Comparison of ENCODE assay signal across 8 cellular contexts in genomic region chr15:56732135-56732880, GRCh38. TPM values are rescaled to one million over a fixed set of nuclear protein-coding genes. Genes with fewer than 3 reads are reported as not detected.
DNase-seq lines count a peak whose midpoint lies in the region; ATAC-seq and TF ChIP-seq lines count a peak whose summit lies in the region.

No MANE protein-coding gene starts in this region.

- H3K4me3 Mint-ChIP-seq in activated CD4-positive, alpha-beta T cell treated with anti-CD3 and anti-CD28 coated beads for 36 hours = peak overlapping the region; percentile 91
- H3K4me3 Mint-ChIP-seq in activated naive CD8-positive, alpha-beta T cell treated with anti-CD3 and anti-CD28 coated beads, Interleukin-2, amount 10 ng/mL, durations not matched to agents 7 days and 5 days = peak overlapping the region; percentile 92

- H3K9me2 ChIP-seq in Karpas-422 (replicated peaks; ENCODE audit: insufficient read depth, low read length) = no peaks in the 10 kb centered on the region

- H3K36me3 Mint-ChIP-seq in activated CD4-positive, alpha-beta T cell treated with anti-CD3 and anti-CD28 coated beads for 36 hours (ENCODE audit: low read depth) = peaks cover 24% of the 10 kb centered on the region
- peaks cover 25% of the 10 kb centered on the region for H3K36me3 Mint-ChIP-seq in activated naive CD8-positive, alpha-beta T cell treated with anti-CD3 and anti-CD28 coated beads, Interleukin-2, amount 10 ng/mL, durations not matched to agents 7 days and 5 days

- H3K36me3 ChIP-seq in Karpas-422 (ENCODE audit: insufficient read depth, low read length) = peaks cover 34% of the 10 kb centered on the region
- no peaks in the 10 kb centered on the region for H3K36me3 ChIP-seq in left ventricle myocardium inferior

- H2AFZ ChIP-seq in Karpas-422 (ENCODE audit: low read length) = no peak overlapping the region

- H3K27me3 Mint-ChIP-seq in activated CD4-positive, alpha-beta T cell treated with anti-CD3 and anti-CD28 coated beads for 36 hours = peaks cover 2% of the 10 kb centered on the region
- peaks cover 5% of the 10 kb centered on the region for H3K27me3 Mint-ChIP-seq in activated naive CD8-positive, alpha-beta T cell treated with anti-CD3 and anti-CD28 coated beads, Interleukin-2, amount 10 ng/mL, durations not matched to agents 7 days and 5 days

- ATAC-seq in activated CD4-positive, alpha-beta T cell treated with anti-CD3 and anti-CD28 coated beads for 36 hours = no peak
- ATAC-seq in activated naive CD8-positive, alpha-beta T cell treated with anti-CD3 and anti-CD28 coated beads, Interleukin-2, amount 10 ng/mL, durations not matched to agents 7 days and 5 days (ENCODE audit: low read depth) = no peak
- no peak for ATAC-seq in HG03196 (IDR thresholded peaks at IDR 0.05; ENCODE audit: unreplicated experiment)
- ATAC-seq in GM18520 (IDR thresholded peaks at IDR 0.05; ENCODE audit: unreplicated experiment) = no peak

- peaks cover 37% of the 10 kb centered on the region for H3K4me1 Mint-ChIP-seq in activated CD4-positive, alpha-beta T cell treated with anti-CD3 and anti-CD28 coated beads for 36 hours
- peaks cover 21% of the 10 kb centered on the region for H3K4me1 Mint-ChIP-seq in activated naive CD8-positive, alpha-beta T cell treated with anti-CD3 and anti-CD28 coated beads, Interleukin-2, amount 10 ng/mL, durations not matched to agents 7 days and 5 days

- no peak for TF ChIP-seq CTCF in left ventricle myocardium inferior (IDR thresholded peaks at IDR 0.05; ENCODE audit: borderline replicate concordance)

- H3K27ac ChIP-seq in Karpas-422 (ENCODE audit: low read length) (peak overlapping the region; percentile 74), left ventricle myocardium inferior (replicated peaks) (peak overlapping the region; percentile 98)

- H3K4me3 ChIP-seq in Karpas-422 (ENCODE audit: low read length) (peak overlapping the region; percentile 78), left ventricle myocardium inferior (peak overlapping the region; percentile 75)

- POLR2A ChIA-PET in activated CD4-positive, alpha-beta T cell treated with anti-CD3 and anti-CD28 coated beads for 36 hours (lab: Charles Lee) = interaction anchor here (1.0 kb wide), 1 partner anchor 9 kb away, joined by 4 read pairs; no protein-coding TSS in a partner anchor
- POLR2A ChIA-PET in activated naive CD8-positive, alpha-beta T cell treated with anti-CD3 and anti-CD28 coated beads, Interleukin-2, amount 10 ng/mL, durations not matched to agents 7 days and 5 days (lab: Charles Lee) = no interaction called here

- CTCF ChIA-PET in activated CD4-positive, alpha-beta T cell treated with anti-CD3 and anti-CD28 coated beads for 36 hours (lab: Charles Lee) = interaction anchor here (0.6 to 0.9 kb wide), 2 partner anchors 264 to 1339 kb away, joined by 4 to 6 read pairs; no protein-coding TSS in a partner anchor

- H4K20me1 ChIP-seq in Karpas-422 (ENCODE audit: insufficient read depth, low read depth, low read length) = no peaks in the 10 kb centered on the region

- DNase-seq in activated CD4-positive, alpha-beta T cell treated with anti-CD3 and anti-CD28 coated beads for 36 hours = peak; percentile 15
- DNase-seq in activated CD4-positive, alpha-beta T cell treated with anti-CD3 and anti-CD28 coated beads, Interleukin-2, amount 50 U/mL, for 1 hour = no peak
- DNase-seq in Karpas-422 = peak; percentile 70
- DNase-seq in activated naive CD8-positive, alpha-beta T cell treated with anti-CD3 and anti-CD28 coated beads, Interleukin-2, amount 10 ng/mL, durations not matched to agents 7 days and 5 days = no peak
- DNase-seq in left ventricle myocardium inferior = no peak
- DNase-seq in putamen (ENCODE audit: low spot score) = peak; percentile 47

- H3K4me2 ChIP-seq in Karpas-422 (ENCODE audit: low read depth, low read length, poor library complexity, severe bottlenecking) = peak overlapping the region; percentile 95

- peak overlapping the region; percentile 85 for H3K9ac ChIP-seq in Karpas-422 (ENCODE audit: low read length)

- H3K9me3 Mint-ChIP-seq in activated CD4-positive, alpha-beta T cell treated with anti-CD3 and anti-CD28 coated beads for 36 hours (ENCODE audit: low read depth) = peaks cover 3% of the 10 kb centered on the region
- peaks cover 3% of the 10 kb centered on the region for H3K9me3 Mint-ChIP-seq in activated naive CD8-positive, alpha-beta T cell treated with anti-CD3 and anti-CD28 coated beads, Interleukin-2, amount 10 ng/mL, durations not matched to agents 7 days and 5 days

- H3K4me1 ChIP-seq in Karpas-422 (ENCODE audit: low read length) (peaks cover 49% of the 10 kb centered on the region), left ventricle myocardium inferior (peaks cover 64% of the 10 kb centered on the region)

- peaks cover 57% of the 10 kb centered on the region for H3K79me2 ChIP-seq in Karpas-422 (ENCODE audit: low read length)

- H3K9me3 ChIP-seq in Karpas-422 (ENCODE audit: low read length) (no peaks in the 10 kb centered on the region), left ventricle myocardium inferior (replicated peaks) (peaks cover 12% of the 10 kb centered on the region)

- peak overlapping the region; percentile 98 for H3K27ac Mint-ChIP-seq in activated CD4-positive, alpha-beta T cell treated with anti-CD3 and anti-CD28 coated beads for 36 hours
- H3K27ac Mint-ChIP-seq in activated naive CD8-positive, alpha-beta T cell treated with anti-CD3 and anti-CD28 coated beads, Interleukin-2, amount 10 ng/mL, durations not matched to agents 7 days and 5 days = peak overlapping the region; percentile 92

- intact Hi-C loops in activated CD4-positive, alpha-beta T cell treated with anti-CD3 and anti-CD28 coated beads for 36 hours (cut with DNase I, micrococcal nuclease) = loop anchor here (2.0 to 10.0 kb wide), 6 partner anchors 55 to 975 kb away; partner anchors contain the start of genes NEDD4 (in 1 of the 2), POLR2M (in 1 of the 2) and TEX9 (in 1 of the 2)
- intact Hi-C loops in left ventricle myocardium inferior (cut with micrococcal nuclease) = no loop called here

- no peaks in the 10 kb centered on the region for H3K27me3 ChIP-seq in Karpas-422 (ENCODE audit: low read length)
- H3K27me3 ChIP-seq in left ventricle myocardium inferior (ENCODE audit: low read depth) = no peaks in the 10 kb centered on the region

RNA-seq across cellular contexts. Expression of gene ZNF280D, which starts 1.0 kb away (rescaled TPM):
- total RNA-seq in activated CD4-positive, alpha-beta T cell treated with anti-CD3 and anti-CD28 coated beads for 36 hours = 10 to 100 TPM; 18.9 to 19.7 TPM
- total RNA-seq in Karpas-422 (2014; rRNA removed; shearing (Covaris generic); ENCODE audit: low replicate concordance) = 12.0 and 48.0 TPM in 2 replicates
- total RNA-seq in activated naive CD8-positive, alpha-beta T cell treated with anti-CD3 and anti-CD28 coated beads, Interleukin-2, amount 10 ng/mL, durations not matched to agents 7 days and 5 days = 10 to 100 TPM; 28.4 to 35.0 TPM
- total RNA-seq in left ventricle myocardium inferior = 22.0 TPM

Comparison
In these comparisons a context has a peak if more than half of its experiments do, and no peak if none do; other contexts are left out.
1. DNase-seq: peak in activated CD4-positive, alpha-beta T cell treated with anti-CD3 and anti-CD28 coated beads for 36 hours (single experiment), Karpas-422 (single experiment) and putamen (single experiment); none in activated CD4-positive, alpha-beta T cell treated with anti-CD3 and anti-CD28 coated beads, Interleukin-2, amount 50 U/mL, for 1 hour (single experiment), activated naive CD8-positive, alpha-beta T cell treated with anti-CD3 and anti-CD28 coated beads, Interleukin-2, amount 10 ng/mL, durations not matched to agents 7 days and 5 days (single experiment) and left ventricle myocardium inferior (single experiment).